In the genomic region with DNA sequence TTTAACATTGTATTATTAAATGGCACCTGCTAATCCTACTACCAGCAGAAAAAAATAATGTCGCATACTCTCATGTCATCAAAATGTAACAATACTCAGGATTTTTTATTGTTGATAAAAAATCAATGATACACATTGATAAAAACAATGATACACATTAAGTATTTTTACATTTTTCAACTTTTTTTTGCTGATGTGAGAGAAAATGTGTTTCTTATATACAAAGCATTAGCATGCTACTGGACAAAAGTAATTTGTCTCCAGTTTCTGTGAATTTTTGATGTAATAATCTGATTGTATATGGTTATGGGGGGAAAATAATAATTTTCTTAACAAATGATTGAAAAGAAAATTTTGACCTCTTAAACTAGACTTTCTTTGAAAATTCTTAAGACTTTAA, we compare ENCODE assay signal across 7 cellular contexts.
"Had no signal": no experiment of that assay in that cellular context is flagged by ENCODE, and none has a peak within 500 bp of the region (broad histone marks: within the 10 kb centered on the region; RNA-seq: fewer than 3 reads in every experiment).

No MANE protein-coding gene starts in this region.

- H3K4me3 Mint-ChIP-seq: GM23338, H9, IgD-negative memory B cell had no signal

- DNase-seq: H9, HCEC 1CT had no signal

- FAIRE-seq: H1, H54 had no signal

- H3K27me3 Mint-ChIP-seq: IgD-negative memory B cell had no signal

- H3K27ac ChIP-seq: HL-60 had no signal

- H2AFZ ChIP-seq: GM23338 had no signal

- H3K4me3 ChIP-seq: GM23338 had no signal

- H3K36me3 Mint-ChIP-seq: IgD-negative memory B cell had no signal

- H3K4me2 ChIP-seq: GM23338 had no signal

- H3K27ac Mint-ChIP-seq: GM23338, IgD-negative memory B cell had no signal
